ENCODE assay signal across 8 cellular contexts in the genomic region with DNA sequence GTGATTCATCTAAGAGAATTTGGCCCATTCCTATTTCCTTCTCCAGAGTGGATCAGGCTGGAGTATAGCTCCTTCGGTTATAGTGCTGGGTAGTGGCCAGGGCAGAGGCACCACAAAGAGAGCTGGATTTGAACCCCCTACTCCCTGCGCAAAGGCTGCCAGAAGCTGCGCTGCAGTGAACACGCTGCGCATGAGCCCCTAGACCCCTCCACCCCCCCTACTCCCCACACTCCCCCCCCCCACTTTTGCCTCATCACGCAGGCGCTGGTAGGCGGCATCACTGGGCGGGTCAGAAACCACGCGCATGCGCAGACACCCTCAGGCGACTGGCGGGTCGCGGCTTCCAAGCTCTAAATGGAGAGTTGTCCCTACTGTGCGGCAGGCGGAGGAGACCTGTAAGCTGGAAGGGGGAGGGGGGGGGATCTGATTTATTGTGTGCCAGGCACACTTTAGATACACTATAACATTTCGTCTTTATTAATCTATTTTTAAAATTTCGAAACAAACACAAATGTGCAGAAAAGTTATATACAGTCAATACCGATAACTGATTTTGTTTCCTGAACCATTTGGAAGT. TPM values are rescaled to one million over a fixed set of nuclear protein-coding genes. Genes with fewer than 3 reads are reported as not detected.
DNase-seq lines count a peak whose midpoint lies in the region; ATAC-seq and TF ChIP-seq lines count a peak whose summit lies in the region.

No MANE protein-coding gene starts in this region.

- H3K36me3 ChIP-seq in ovary (no peaks in the 10 kb centered on the region), thoracic aorta (peaks cover 10% of the 10 kb centered on the region)

- H3K36me3 Mint-ChIP-seq in activated naive CD8-positive, alpha-beta T cell treated with anti-CD3 and anti-CD28 coated beads for 36 hours = peaks cover 8% of the 10 kb centered on the region

- H3K4me3 Mint-ChIP-seq in activated naive CD8-positive, alpha-beta T cell treated with anti-CD3 and anti-CD28 coated beads for 36 hours = peak overlapping the region; percentile 85

- intact Hi-C loops in Right ventricle myocardium superior (cut with DNase I) = loop anchor here (5.0 kb wide), 1 partner anchor 75 kb away; the partner anchor contains the start of gene BRWD1
- intact Hi-C loops in ovary (cut with DNase I) = loop anchor here in 3 of 4 donors (2.0 to 10.0 kb wide), 5 partner anchors 39 to 203 kb away; partner anchors contain the start of genes HMGN1 (in 3 of the 3), BRWD1 (in 2 of the 3) and PSMG1 (in 1 of the 3)

- DNase-seq in Ammon's horn (ENCODE audit: low spot score) (peak; percentile 93), GM20000 (ENCODE audit: low spot score) (peak; percentile 96), NB4 (ENCODE audit: low read depth) (peak; percentile 93), SKM-1 (lab: John Stamatoyannopoulos, UW; ENCODE audit: unreplicated experiment) (peak; percentile 76), Right ventricle myocardium superior (peak; percentile 95), ovary (peak; percentile 90 to 95 (median 94)), thoracic aorta (ENCODE audit: low spot score) (peak; percentile 60)
- DNase-seq in activated naive CD8-positive, alpha-beta T cell treated with anti-CD3 and anti-CD28 coated beads for 36 hours = peak; percentile 90

- no peaks in the 10 kb centered on the region for H3K9me3 ChIP-seq in ovary
- no peaks in the 10 kb centered on the region for H3K9me3 ChIP-seq in thoracic aorta

- TF ChIP-seq CTCF in GM20000 (IDR thresholded peaks at IDR 0.05; ENCODE audit: extremely low read depth, missing control alignments) = no peak
- no peak for TF ChIP-seq CTCF in NB4 (IDR thresholded peaks at IDR 0.05; ENCODE audit: low read depth, low read length)
- no peak for TF ChIP-seq CTCF in ovary (IDR thresholded peaks at IDR 0.05)
- TF ChIP-seq CTCF in thoracic aorta (IDR thresholded peaks at IDR 0.05) = no peak

- 1% methylated on average over 21 of the region's 21 CpGs for WGBS in ovary, 3 donors

- H3K27me3 Mint-ChIP-seq in activated naive CD8-positive, alpha-beta T cell treated with anti-CD3 and anti-CD28 coated beads for 36 hours = no peaks in the 10 kb centered on the region

- peak overlapping the region; percentile 94 for H3K27ac Mint-ChIP-seq in activated naive CD8-positive, alpha-beta T cell treated with anti-CD3 and anti-CD28 coated beads for 36 hours

- H3K27me3 ChIP-seq in ovary (no peaks in the 10 kb centered on the region), thoracic aorta (replicated peaks; ENCODE audit: insufficient read depth) (no peaks in the 10 kb centered on the region)

- TF ChIP-seq POLR2A in NB4 (IDR thresholded peaks at IDR 0.05; ENCODE audit: extremely low read depth, insufficient read length) = peak; percentile 58
- TF ChIP-seq POLR2A in ovary (IDR thresholded peaks at IDR 0.05) = no peak

- H3K27ac ChIP-seq in ovary = peak overlapping the region in 1 of 2 donors; percentile 22
- peak overlapping the region; percentile 64 to 72 for H3K27ac ChIP-seq in thoracic aorta

- H3K9me3 Mint-ChIP-seq in activated naive CD8-positive, alpha-beta T cell treated with anti-CD3 and anti-CD28 coated beads for 36 hours = no peaks in the 10 kb centered on the region

- no peak for TF ChIP-seq EP300 in ovary (IDR thresholded peaks at IDR 0.05)

- H3K4me1 ChIP-seq in ovary (ENCODE audit: insufficient read depth) (peaks cover 3% of the 10 kb centered on the region), thoracic aorta (ENCODE audit: control insufficient read depth in 1 of 2, low read depth in 2 of 2) (peaks cover 19 to 47% of the 10 kb centered on the region in 2 donors)

- ATAC-seq in Right ventricle myocardium superior (ENCODE audit: poor library complexity) (peak; percentile 77), thoracic aorta (ENCODE audit: insufficient number of reproducible peaks, low FRiP score, low read depth) (no peak)

- H3K4me3 ChIP-seq in NB4 (ENCODE audit: low read depth, low read length) = peak overlapping the region; percentile 61
- peak overlapping the region; percentile 34 for H3K4me3 ChIP-seq in ovary
- peak overlapping the region; percentile 78 for H3K4me3 ChIP-seq in thoracic aorta

- H3K4me1 Mint-ChIP-seq in activated naive CD8-positive, alpha-beta T cell treated with anti-CD3 and anti-CD28 coated beads for 36 hours = peaks cover 31% of the 10 kb centered on the region

RNA-seq across cellular contexts. Expression of gene HMGN1, which starts 38.7 kb away (rescaled TPM):
- 100 to 1,000 TPM; 432 to 501 TPM for total RNA-seq in activated naive CD8-positive, alpha-beta T cell treated with anti-CD3 and anti-CD28 coated beads for 36 hours
- total RNA-seq in Right ventricle myocardium superior (54.5 TPM), ovary (100 to 1,000 TPM in 6 of 7 donors, 10 to 100 TPM in 1; 70.2 to 209 (median 145) TPM), thoracic aorta (10 to 100 TPM; 32.0 to 65.2 TPM)
- polyA plus RNA-seq in ovary = 100 to 1,000 TPM; 105 to 201 TPM

RNA-seq across cellular contexts. Expression of gene LCA5L, which starts 58.0 kb away (rescaled TPM):
- total RNA-seq in activated naive CD8-positive, alpha-beta T cell treated with anti-CD3 and anti-CD28 coated beads for 36 hours = under 1 TPM; 0.27 to 0.36 TPM
- total RNA-seq in Right ventricle myocardium superior (0.83 TPM), ovary (10 to 100 TPM in 1 of 7 donors, 1 to 10 TPM in 4, under 1 TPM in 2; 0.76 to 11.8 (median 1.2) TPM), thoracic aorta (1 to 10 TPM; 1.2 to 3.2 TPM)
- 1 to 10 TPM; 1.2 to 2.1 TPM for polyA plus RNA-seq in ovary
